1 cellular context compared by ENCODE assay signal in the genomic region with DNA sequence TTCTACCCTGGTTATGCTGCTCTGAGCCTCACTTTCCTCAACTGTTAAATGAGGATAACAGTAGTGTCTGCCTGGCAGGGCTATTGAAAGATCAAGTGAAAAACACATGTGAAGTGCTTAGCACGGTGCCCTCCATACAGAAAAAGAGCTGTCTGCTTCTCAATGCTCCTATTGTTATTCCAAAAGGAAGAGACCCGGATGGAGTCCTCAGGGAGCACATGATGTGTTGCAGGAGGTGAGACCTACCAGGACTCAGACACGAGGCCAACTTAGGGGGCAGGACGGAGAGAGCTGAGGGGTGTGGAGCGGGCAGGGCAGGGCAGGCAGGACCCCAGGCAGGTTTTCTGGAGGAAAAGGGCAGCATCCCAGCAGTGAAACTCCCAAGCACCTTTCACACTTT.
TF ChIP-seq lines count a peak whose summit lies in the region.

No MANE protein-coding gene starts in this region.

TF ChIP-seq in H1, 55 proteins besides CTCF, POLR2A, EP300 and RAD21:
- no peak for TF ChIP-seq CREB1 (IDR thresholded peaks at IDR 0.05)
- TF ChIP-seq, protein P1, sequence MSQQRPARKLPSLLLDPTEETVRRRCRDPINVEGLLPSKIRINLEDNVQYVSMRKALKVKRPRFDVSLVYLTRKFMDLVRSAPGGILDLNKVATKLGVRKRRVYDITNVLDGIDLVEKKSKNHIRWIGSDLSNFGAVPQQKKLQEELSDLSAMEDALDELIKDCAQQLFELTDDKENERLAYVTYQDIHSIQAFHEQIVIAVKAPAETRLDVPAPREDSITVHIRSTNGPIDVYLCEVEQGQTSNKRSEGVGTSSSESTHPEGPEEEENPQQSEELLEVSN (IDR thresholded peaks at IDR 0.05), result peak; percentile 86
- TF ChIP-seq, protein P2, sequence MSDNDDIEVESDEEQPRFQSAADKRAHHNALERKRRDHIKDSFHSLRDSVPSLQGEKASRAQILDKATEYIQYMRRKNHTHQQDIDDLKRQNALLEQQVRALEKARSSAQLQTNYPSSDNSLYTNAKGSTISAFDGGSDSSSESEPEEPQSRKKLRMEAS (IDR thresholded peaks at IDR 0.05), result peak; percentile 80
TF ChIP-seq in H1: peak in this region for 2.
